ENCODE assay signal across 9 cellular contexts in the genomic region with DNA sequence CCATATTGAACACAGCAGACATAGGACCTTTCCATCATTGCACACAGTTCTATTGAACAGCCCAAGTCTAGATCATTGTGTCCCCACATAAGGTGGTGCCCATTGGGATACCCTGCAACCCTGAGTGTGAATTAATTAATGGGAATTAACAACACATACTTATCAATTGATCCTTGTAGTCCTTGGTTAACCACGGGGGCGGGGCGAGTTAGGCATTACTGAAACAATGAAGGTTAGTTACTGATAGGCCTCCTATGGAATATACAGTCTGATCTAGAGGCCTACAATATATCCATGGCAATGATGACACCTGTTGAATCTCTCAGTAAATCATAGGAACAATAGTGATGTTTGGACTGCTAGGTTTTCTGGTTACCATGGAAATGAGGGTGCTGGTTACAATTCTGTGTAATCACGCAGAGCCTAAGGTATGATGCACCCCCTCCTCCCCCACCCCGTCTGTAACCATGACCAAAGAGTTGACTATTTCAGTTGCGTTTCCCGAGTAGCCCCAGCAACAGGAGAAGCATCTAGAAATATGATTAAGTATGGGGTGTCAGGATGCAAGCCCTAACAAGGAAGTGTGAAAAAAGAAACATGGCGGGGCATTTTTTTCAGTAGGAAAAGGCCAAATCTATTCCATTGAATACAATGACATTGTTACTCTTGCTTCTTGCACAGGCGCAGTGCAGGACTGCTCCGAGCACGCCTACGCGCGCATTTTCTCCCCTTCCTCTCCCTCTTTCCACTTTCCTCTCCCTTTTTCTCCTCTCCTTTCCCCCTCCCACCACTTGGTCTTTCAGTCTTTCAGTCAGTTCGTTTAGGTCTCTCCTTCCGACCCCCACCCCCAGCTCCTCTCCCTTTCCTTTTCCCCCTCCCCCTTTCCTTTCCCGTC. TPM values are rescaled to one million over a fixed set of nuclear protein-coding genes. Genes with fewer than 3 reads are reported as not detected.
A peak's percentile ranks its signal among the peaks of the same experiment; 100 is the strongest.
DNase-seq lines count a peak whose midpoint lies in the region; ATAC-seq and TF ChIP-seq lines count a peak whose summit lies in the region.
"Had no signal": no experiment of that assay in that cellular context is flagged by ENCODE, and none has a peak within 500 bp of the region (broad histone marks: within the 10 kb centered on the region; RNA-seq: fewer than 3 reads in every experiment).

No MANE protein-coding gene starts in this region.

- H3K27me3 ChIP-seq in adrenal gland = no peaks in the 10 kb centered on the region
- H3K27me3 ChIP-seq in iPS-18a (ENCODE audit: control insufficient read depth, insufficient read depth, low read length) = no peaks in the 10 kb centered on the region

- DNase-seq in NCI-H2227 (lab: John Stamatoyannopoulos, UW; ENCODE audit: unreplicated experiment) = peak; percentile 86
- no peak for DNase-seq in NCI-H2227 treated with DMSO at 0.1 percent for 48 hours (lab: John Stamatoyannopoulos, UW)
- DNase-seq in OCI-M2 (lab: John Stamatoyannopoulos, UW; ENCODE audit: unreplicated experiment) = peak; percentile 85
- DNase-seq in adrenal gland = peak in 1 of 7 donors; percentile 13
- peak; percentile 74 for DNase-seq in stimulated activated CD4-positive, alpha-beta T cell treated with anti-CD3 and anti-CD28 coated beads, Interleukin-1b, Interleukin-23, amount 100 ng/mL, for 48 hours
- no peak for DNase-seq in NCI-H526 treated with DMSO at 0.1 percent for 48 hours (lab: John Stamatoyannopoulos, UW)

- intact Hi-C loops in adrenal gland (cut with DNase I) = no loop called here

- H3K36me3 ChIP-seq in adrenal gland (replicated peaks in 1 of 2) (no peaks in the 10 kb centered on the region), iPS-18a (ENCODE audit: control insufficient read depth, low read depth, low read length) (peaks cover 22% of the 10 kb centered on the region)

- H3K4me3 ChIP-seq in adrenal gland (peak overlapping the region in 2 of 4 donors; percentile 26 to 42), iPS-18a (ENCODE audit: low read length) (peak overlapping the region; percentile 46)

- ATAC-seq in HG02885 (IDR thresholded peaks at IDR 0.05; ENCODE audit: poor library complexity, unreplicated experiment) = peak; percentile 37

- no peak for TF ChIP-seq POLR2A in adrenal gland (IDR thresholded peaks at IDR 0.05)

- peak overlapping the region; percentile 40 for H3K9ac ChIP-seq in iPS-18a (ENCODE audit: low read length)

- H3K27ac ChIP-seq in adrenal gland (peak overlapping the region in 4 of 5 donors; percentile 80 to 92 (median 89)), iPS-18a (ENCODE audit: low read length) (peak overlapping the region; percentile 1)

- no peaks in the 10 kb centered on the region for H3K9me3 ChIP-seq in adrenal gland (replicated peaks in 1 of 3)
- H3K9me3 ChIP-seq in iPS-18a (ENCODE audit: control insufficient read depth, low read depth, low read length) = peaks cover 11% of the 10 kb centered on the region

- WGBS in adrenal gland, 4 donors = 16 to 49% (median 33%) methylated on average over 17 of the region's 17 CpGs

- no peak for TF ChIP-seq CTCF in adrenal gland (IDR thresholded peaks at IDR 0.05)

- H3K4me1 ChIP-seq in adrenal gland (replicated peaks in 1 of 2) (peaks cover 4 to 13% of the 10 kb centered on the region in 2 donors), iPS-18a (ENCODE audit: control insufficient read depth, low read depth, low read length) (peaks cover 5% of the 10 kb centered on the region)

RNA-seq across cellular contexts. Expression of a gene that starts 0.7 kb away (rescaled TPM):
- total RNA-seq in adrenal gland = 100 to 1,000 TPM; 267 to 402 (median 320) TPM
- 100 to 1,000 TPM; 140 to 492 (median 170) TPM for polyA plus RNA-seq in adrenal gland

RNA-seq across cellular contexts. Expression of a gene that starts 18.8 kb away (rescaled TPM):
- total RNA-seq in adrenal gland = 1 to 10 TPM in 2 of 8 donors, under 1 TPM in 5, not detected in 1; 0.18 to 3.2 (median 0.80) TPM
- polyA plus RNA-seq in adrenal gland = 1 to 10 TPM in 2 of 3 donors, under 1 TPM in 1; 0.31 to 1.6 (median 1.5) TPM

RNA-seq across cellular contexts. Expression of a gene that starts 28.8 kb away (rescaled TPM):
- total RNA-seq in adrenal gland = 10 to 100 TPM; 31.3 to 77.3 (median 47.0) TPM
- polyA plus RNA-seq in adrenal gland = 10 to 100 TPM; 23.0 to 36.1 (median 28.8) TPM

RNA-seq across cellular contexts. Expression of a gene that starts 59.7 kb away (rescaled TPM):
- under 1 TPM in 1 of 8 donors, not detected in 7; 0.18 TPM for total RNA-seq in adrenal gland
- not detected for polyA plus RNA-seq in adrenal gland
- total RNA-seq: subcutaneous adipose tissue had no signal

Comparison
In these comparisons a context has a peak if more than half of its experiments do, and no peak if none do; other contexts are left out.
1. DNase-seq: peak in NCI-H2227 (single experiment), OCI-M2 (single experiment) and stimulated activated CD4-positive, alpha-beta T cell treated with anti-CD3 and anti-CD28 coated beads, Interleukin-1b, Interleukin-23, amount 100 ng/mL, for 48 hours (single experiment); none in NCI-H2227 treated with DMSO at 0.1 percent for 48 hours (single experiment) and NCI-H526 treated with DMSO at 0.1 percent for 48 hours (single experiment).